Comparison of ENCODE assay signal across 8 cellular contexts in the genomic region with DNA sequence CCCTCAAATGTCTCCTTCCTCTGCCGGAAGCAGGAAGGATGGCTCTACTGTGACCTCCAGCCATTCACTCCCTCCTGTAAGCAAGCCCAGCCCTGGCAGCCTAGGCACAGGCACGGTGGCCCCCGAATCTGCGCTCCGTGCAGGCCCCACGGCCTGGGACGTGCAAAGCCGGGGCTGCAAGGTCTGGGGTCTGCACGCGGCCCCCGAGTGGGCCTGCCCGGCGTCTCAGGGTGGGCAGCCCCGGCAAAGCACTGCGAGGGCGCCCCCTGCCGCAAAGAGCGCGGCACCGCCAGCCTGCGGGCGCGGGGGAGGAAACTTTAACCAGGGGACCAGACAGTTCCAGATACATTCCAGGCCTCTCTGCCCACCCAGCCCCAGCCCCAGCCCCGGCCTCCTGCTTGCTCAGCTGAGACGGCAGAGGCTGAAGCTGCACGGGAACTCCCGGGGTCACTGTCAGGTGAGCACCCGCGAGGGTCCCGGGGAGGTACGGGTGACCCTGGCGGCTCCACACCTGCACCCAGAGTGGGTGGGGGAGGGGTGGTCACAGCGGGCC.
DNase-seq lines count a peak whose midpoint lies in the region; ATAC-seq and TF ChIP-seq lines count a peak whose summit lies in the region.

No MANE protein-coding gene starts in this region.

- ATAC-seq in omental fat pad (ENCODE audit: low FRiP score) (peak; percentile 18), GM21381 (IDR thresholded peaks at IDR 0.05; ENCODE audit: unreplicated experiment) (no peak)

- TF ChIP-seq CTCF in AG09319 (IDR thresholded peaks at IDR 0.05; ENCODE audit: low read depth, low read length), result peak; percentile 66
- peak; percentile 72 for TF ChIP-seq CTCF in GM20000 (IDR thresholded peaks at IDR 0.05; ENCODE audit: extremely low read depth, missing control alignments)
- peak; percentile 68 for TF ChIP-seq CTCF in fibroblast of the aortic adventitia (IDR thresholded peaks at IDR 0.05; ENCODE audit: insufficient read depth, low read length)
- no peak for TF ChIP-seq CTCF in omental fat pad (IDR thresholded peaks at IDR 0.05)

- peak overlapping the region; percentile 60 for H3K4me3 ChIP-seq in fibroblast of the aortic adventitia (ENCODE audit: low read depth, low read length)

- in situ Hi-C loops in SK-MEL-5 (cut with HindIII; ENCODE audit: low pct_unique_long_range_greater_than_20kb, low sequenced_read_pairs), result no loop called here

- DNase-seq in AG09319 (ENCODE audit: extremely low read depth, low read depth) (no peak), GM20000 (ENCODE audit: low spot score) (peak; percentile 90), SK-MEL-5 (ENCODE audit: low read depth, low spot score) (peak; percentile 50), fibroblast of the aortic adventitia (ENCODE audit: low read depth) (no peak), omental fat pad (ENCODE audit: low spot score) (no peak)
- DNase-seq in effector CD8-positive, alpha-beta T cell (lab: John Stamatoyannopoulos, UW), result no peak
- no peak for DNase-seq in NK-92 treated with Interleukin-12 subunit alpha and Interleukin-12 subunit beta, amount 100 ng/mL, for 24 hours (lab: John Stamatoyannopoulos, UW)

Comparison
In these comparisons a context has a peak if more than half of its experiments do, and no peak if none do; other contexts are left out.
1. DNase-seq: peak in GM20000 (single experiment) and SK-MEL-5 (single experiment); none in AG09319 (single experiment), fibroblast of the aortic adventitia (single experiment), omental fat pad (single experiment), effector CD8-positive, alpha-beta T cell (single experiment) and NK-92 treated with Interleukin-12 subunit alpha and Interleukin-12 subunit beta, amount 100 ng/mL, for 24 hours (single experiment).
2. CTCF ChIP-seq: peak in AG09319 (single experiment), GM20000 (single experiment) and fibroblast of the aortic adventitia (single experiment); none in omental fat pad (0 of 3).